Comparison of ENCODE assay signal across 24 cellular contexts in the genomic region with DNA sequence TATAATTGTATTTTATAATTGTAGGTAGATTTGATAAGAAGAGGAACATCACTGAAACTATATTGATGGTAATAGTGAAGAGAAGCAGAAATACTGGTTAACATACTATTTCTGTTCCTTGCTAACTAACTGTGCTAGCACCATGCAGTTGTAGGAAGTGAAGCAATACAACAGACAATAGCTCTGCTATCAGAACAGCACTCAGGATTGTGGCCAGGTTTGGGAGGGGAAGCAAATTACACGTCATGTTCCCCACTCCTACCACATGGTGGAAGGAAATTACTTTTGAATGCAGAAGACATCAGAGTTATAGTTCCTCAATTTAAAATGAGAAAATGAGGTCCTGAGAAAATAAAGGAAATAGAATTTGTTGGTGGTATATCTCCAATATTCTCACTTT.
A peak's percentile ranks its signal among the peaks of the same experiment; 100 is the strongest.
DNase-seq lines count a peak whose midpoint lies in the region; ATAC-seq and TF ChIP-seq lines count a peak whose summit lies in the region.
"Had no signal": no experiment of that assay in that cellular context is flagged by ENCODE, and none has a peak within 500 bp of the region (broad histone marks: within the 10 kb centered on the region; RNA-seq: fewer than 3 reads in every experiment).

No MANE protein-coding gene starts in this region.

- ATAC-seq in HG03139 (IDR thresholded peaks at IDR 0.05; ENCODE audit: unreplicated experiment) (no peak), GM18870 (IDR thresholded peaks at IDR 0.05; ENCODE audit: unreplicated experiment) (no peak)
- ATAC-seq: CD8-positive, alpha-beta T cell; HCT116; left colon; natural killer cell treated with Interleukin-12 subunit alpha and Interleukin-12 subunit beta and Interleukin-15 and Interleukin-18, amount 100 ng/mL, for 72 hours; Panc1 had no signal

- no peak for TF ChIP-seq CTCF in fibroblast of pulmonary artery (IDR thresholded peaks at IDR 0.05; ENCODE audit: low read length, missing control alignments)

- in situ Hi-C loops in KBM-7 (cut with MboI; ENCODE audit: low pct_unique_long_range_greater_than_20kb, low sequenced_read_pairs) = no loop called here

- H3K4me3 ChIP-seq in fibroblast of pulmonary artery (replicated peaks; ENCODE audit: low read depth, low read length) = no peak overlapping the region
- H3K4me3 ChIP-seq: ovary, sigmoid colon, SJSA1, transverse colon had no signal

- DNase-seq in KBM-7 (peak; percentile 88), NCI-H146 treated with DMSO at 0.1 percent for 48 hours (lab: John Stamatoyannopoulos, UW; ENCODE audit: unreplicated experiment) (peak; percentile 10), SKM-1 treated with dmso at 0.1 percent for 144 hours (lab: John Stamatoyannopoulos, UW; ENCODE audit: unreplicated experiment) (peak; percentile 82), fibroblast of pulmonary artery (ENCODE audit: low read depth) (peak; percentile 90)
- no peak for DNase-seq in stimulated activated naive CD4-positive, alpha-beta T cell treated with Interleukin-2 at 50 U/mL for 16 hours (lab: John Stamatoyannopoulos, UW)
- DNase-seq in activated naive CD4-positive, alpha-beta T cell (lab: John Stamatoyannopoulos, UW) = no peak
- DNase-seq: activated CD4-positive, alpha-beta memory T cell treated with anti-CD3 and anti-CD28 coated beads, Interleukin-2, amount 10 ng/mL, durations not matched to agents 7 days and 5 days; activated gamma-delta T cell; CD8-positive, alpha-beta T cell; cortex of kidney; left colon; midbrain; NCI-H1105 treated with DMSO at 0.1 percent for 48 hours; NCI-H748 treated with DMSO at 0.1 percent for 48 hours; ovary; sigmoid colon; stimulated activated CD4-positive, alpha-beta T cell treated with anti-CD3 and anti-CD28 coated beads, Interleukin-15, amount 100 ng/mL, for 24 hours; transverse colon had no signal

Comparison
In these comparisons a context has a peak if more than half of its experiments do, and no peak if none do; other contexts are left out.
1. DNase-seq: peak in KBM-7 (single experiment), NCI-H146 treated with DMSO at 0.1 percent for 48 hours (single experiment), SKM-1 treated with dmso at 0.1 percent for 144 hours (single experiment) and fibroblast of pulmonary artery (single experiment); none in stimulated activated naive CD4-positive, alpha-beta T cell treated with Interleukin-2 at 50 U/mL for 16 hours (single experiment) and activated naive CD4-positive, alpha-beta T cell (0 of 4).